ENCODE assay signal across 17 cellular contexts in the genomic region with DNA sequence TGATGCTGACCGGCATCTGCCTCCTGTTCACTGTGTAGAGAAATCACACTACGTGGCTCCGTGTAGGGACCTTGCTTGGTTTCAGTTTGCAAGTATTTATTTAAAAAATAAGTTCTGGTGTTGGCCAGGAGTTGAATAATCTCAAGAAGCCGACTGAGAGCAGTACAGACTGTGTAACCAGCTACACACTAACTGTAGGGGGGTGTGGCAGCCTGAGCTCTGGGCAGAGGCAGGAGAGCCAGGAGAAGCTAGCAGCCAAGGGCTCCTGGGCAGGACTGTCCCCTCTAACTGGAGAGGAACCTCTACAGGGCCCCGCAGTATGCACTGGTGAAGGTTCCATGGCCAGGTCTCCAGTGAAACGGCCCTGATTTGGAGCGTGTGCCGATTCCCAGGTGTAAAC.
"Had no signal": no experiment of that assay in that cellular context is flagged by ENCODE, and none has a peak within 500 bp of the region (broad histone marks: within the 10 kb centered on the region; RNA-seq: fewer than 3 reads in every experiment).

No MANE protein-coding gene starts in this region.

- H3K27me3 Mint-ChIP-seq: activated CD4-positive, alpha-beta memory T cell treated with anti-CD3 and anti-CD28 coated beads for 36 hours; activated naive CD8-positive, alpha-beta T cell; stimulated activated naive CD8-positive, alpha-beta T cell treated with anti-CD3 and anti-CD28 coated beads, Interleukin-15, Interleukin-2, amounts not matched to agents 100 ng/mL and 50 ng/mL, for 24 hours had no signal

- H3K27ac Mint-ChIP-seq: activated CD4-positive, alpha-beta memory T cell treated with anti-CD3 and anti-CD28 coated beads for 36 hours; activated naive CD8-positive, alpha-beta T cell; dendritic cell treated with granulocyte-macrophage colony-stimulating factor and Interleukin-4, amounts not matched to agents 40 ng/mL and 50 ng/mL, for 4 days; effector memory CD8-positive, alpha-beta T cell; immature natural killer cell; nephron progenitor cell; stimulated activated naive CD8-positive, alpha-beta T cell treated with anti-CD3 and anti-CD28 coated beads, Interleukin-15, Interleukin-2, amounts not matched to agents 100 ng/mL and 50 ng/mL, for 24 hours had no signal

- DNase-seq: activated CD4-positive, alpha-beta memory T cell treated with anti-CD3 and anti-CD28 coated beads for 36 hours; activated CD4-positive, CD25-positive, alpha-beta regulatory T cell treated with anti-CD3 and anti-CD28 coated beads, Interleukin-2, amount 50 U/mL, for 72 hours; activated effector memory CD4-positive, alpha-beta T cell treated with anti-CD3 and anti-CD28 coated beads, Interleukin-2, amount 50 U/mL, for 16 hours; activated T-cell treated with anti-CD3 and anti-CD28 coated beads, Interleukin-2, amount 50 U/mL, for 4 hours; brain microvascular endothelial cell; effector memory CD8-positive, alpha-beta T cell; immature natural killer cell; left ventricle myocardium inferior; mesendoderm; nephron progenitor cell; pancreas; stimulated activated CD4-positive, alpha-beta T cell treated with anti-CD3 and anti-CD28 coated beads, Interleukin-4, amount 100 ng/mL, for 24 hours; testis had no signal

- H3K4me3 ChIP-seq: left ventricle myocardium inferior, pancreas, testis had no signal

- ATAC-seq: activated T-cell treated with anti-CD3 and anti-CD28 coated beads, Interleukin-2, amount 50 U/mL, for 4 hours; effector memory CD8-positive, alpha-beta T cell; pancreas had no signal

- H3K9me3 Mint-ChIP-seq: activated CD4-positive, alpha-beta memory T cell treated with anti-CD3 and anti-CD28 coated beads for 36 hours; activated T-cell treated with anti-CD3 and anti-CD28 coated beads, Interleukin-2, amount 50 U/mL, for 4 hours; dendritic cell treated with granulocyte-macrophage colony-stimulating factor and Interleukin-4, amounts not matched to agents 40 ng/mL and 50 ng/mL, for 4 days; effector memory CD8-positive, alpha-beta T cell; immature natural killer cell; nephron progenitor cell; stimulated activated naive CD8-positive, alpha-beta T cell treated with anti-CD3 and anti-CD28 coated beads, Interleukin-15, Interleukin-2, amounts not matched to agents 100 ng/mL and 50 ng/mL, for 24 hours had no signal

- H3K27me3 ChIP-seq: pancreas, testis had no signal

- H3K36me3 Mint-ChIP-seq: activated CD4-positive, alpha-beta memory T cell treated with anti-CD3 and anti-CD28 coated beads for 36 hours; activated naive CD8-positive, alpha-beta T cell; immature natural killer cell had no signal

- H3K4me1 ChIP-seq: pancreas, testis had no signal

- H3K27ac ChIP-seq: brain microvascular endothelial cell, epithelial cell of prostate, left ventricle myocardium inferior, pancreas, testis had no signal

- H3K36me3 ChIP-seq: brain microvascular endothelial cell, left ventricle myocardium inferior, pancreas had no signal

- H3K9me3 ChIP-seq: left ventricle myocardium inferior, pancreas, testis had no signal

- H3K4me3 Mint-ChIP-seq: activated CD4-positive, alpha-beta memory T cell treated with anti-CD3 and anti-CD28 coated beads for 36 hours; activated naive CD8-positive, alpha-beta T cell; activated T-cell treated with anti-CD3 and anti-CD28 coated beads, Interleukin-2, amount 50 U/mL, for 4 hours; dendritic cell treated with granulocyte-macrophage colony-stimulating factor and Interleukin-4, amounts not matched to agents 40 ng/mL and 50 ng/mL, for 4 days; effector memory CD8-positive, alpha-beta T cell; immature natural killer cell; nephron progenitor cell; stimulated activated naive CD8-positive, alpha-beta T cell treated with anti-CD3 and anti-CD28 coated beads, Interleukin-15, Interleukin-2, amounts not matched to agents 100 ng/mL and 50 ng/mL, for 24 hours had no signal
